ENCODE assay signal across 9 cellular contexts in genomic region chr6:135351635-135352034, GRCh38.
"Had no signal": no experiment of that assay in that cellular context is flagged by ENCODE, and none has a peak within 500 bp of the region (broad histone marks: within the 10 kb centered on the region; RNA-seq: fewer than 3 reads in every experiment).

No MANE protein-coding gene starts in this region.

- H3K36me3 ChIP-seq: HAP-1 had no signal

- H3K9me3 Mint-ChIP-seq: HFFc6 had no signal

- ATAC-seq: HCT116 had no signal

- H3K4me2 ChIP-seq: KMS-11 had no signal

- DNase-seq: GOT3, H7, HFFc6, Karpas-422, KBM-7 had no signal

- H3K27ac Mint-ChIP-seq: HFFc6 had no signal

- H3K27ac ChIP-seq: HL-60, KMS-11 had no signal

- H3K4me3 Mint-ChIP-seq: HFFc6 had no signal

- H3K4me3 ChIP-seq: HAP-1 had no signal

- H3K9ac ChIP-seq: KMS-11 had no signal

- H3K9me3 ChIP-seq: HAP-1 had no signal
